In the genomic region with DNA sequence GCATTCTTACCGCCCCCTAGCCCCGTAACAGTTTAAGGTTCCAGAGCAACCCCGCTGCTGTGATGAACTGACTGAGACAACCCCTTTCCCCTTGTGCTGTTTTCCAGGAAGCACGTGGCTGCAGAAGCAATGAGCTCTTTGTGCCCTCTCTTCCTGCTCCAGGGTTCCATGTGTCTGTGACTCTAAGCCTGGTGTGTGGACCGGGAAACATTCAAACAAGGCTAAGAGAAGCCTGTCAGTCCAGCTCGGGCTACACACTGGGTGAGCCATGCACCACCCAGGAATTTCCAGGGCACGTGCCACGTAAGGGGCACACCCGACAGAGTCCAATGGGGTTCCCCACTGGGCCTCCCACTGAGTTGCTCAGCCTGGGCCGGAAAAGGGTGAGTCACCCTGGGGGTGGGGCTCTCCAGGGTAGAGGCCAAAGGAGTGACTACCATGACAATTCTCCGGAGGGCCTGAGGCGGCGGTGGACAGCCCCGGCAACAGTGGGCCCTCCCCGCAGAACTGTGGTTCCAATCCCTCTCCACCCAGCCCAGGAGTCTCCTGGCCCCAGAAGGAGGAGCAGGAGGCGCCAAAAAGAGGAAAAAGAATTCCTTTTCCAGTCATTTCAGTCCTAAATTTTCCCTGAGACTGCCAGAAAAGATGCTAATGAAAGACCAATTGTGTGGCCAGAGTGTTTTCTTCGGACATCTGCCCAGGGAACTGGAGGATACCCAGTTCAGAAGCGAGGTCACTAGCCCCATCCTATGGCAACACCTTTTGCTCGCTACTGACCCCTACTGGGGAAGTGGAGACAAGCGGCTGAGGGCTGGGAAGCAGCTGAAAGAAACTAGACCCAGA, we compare ENCODE assay signal across 1 cellular context.
TF ChIP-seq lines count a peak whose summit lies in the region.

No MANE protein-coding gene starts in this region.

TF ChIP-seq in K562, 482 proteins besides CTCF, POLR2A, EP300 and RAD21 (continued from another document and continues in another):
- TF ChIP-seq E4F1 (CRISPR knock-in tag; IDR thresholded peaks at IDR 0.05; ENCODE audit: borderline replicate concordance) (no peak), ZNF764 (CRISPR knock-in tag; IDR thresholded peaks at IDR 0.05; ENCODE audit: low read depth) (peak; percentile 92), ZNF518B (CRISPR knock-in tag; IDR thresholded peaks at IDR 0.05) (no peak), ESRRA (IDR thresholded peaks at IDR 0.05; ENCODE audit: borderline replicate concordance, low read depth) (0 out of 2 replicates have a peak, but pooled peaks have one; percentile 23), ZNF639 (CRISPR knock-in tag; conservative IDR thresholded peaks at IDR 0.05 in 1 of 2, IDR thresholded peaks at IDR 0.05 in 1 of 2) (peak in 1 of 2 experiments; percentile 81; a peak in 2 of 4 replicates), MEIS2 (IDR thresholded peaks at IDR 0.05; ENCODE audit: partially characterized antibody) (no peak), VEZF1 (CRISPR knock-in tag; IDR thresholded peaks at IDR 0.05) (peak; percentile 68), SMC3 (conservative IDR thresholded peaks at IDR 0.05; ENCODE audit: insufficient read depth, low read depth, low read length) (0 out of 2 replicates have a peak, but pooled peaks have one; percentile 5), ZNF592 (IDR thresholded peaks at IDR 0.05) (peak; percentile 99), PHF8 (IDR thresholded peaks at IDR 0.05; ENCODE audit: borderline replicate concordance, low read length) (peak; percentile 45; the same call in 1 of the 2 replicates), CHD7 (IDR thresholded peaks at IDR 0.05; ENCODE audit: low read depth, low read length) (no peak), NR2C1 (IDR thresholded peaks at IDR 0.05) (no peak; the same call in 1 of the 2 replicates), NR2C1 (tag; IDR thresholded peaks at IDR 0.05) (peak; percentile 61)
- TF ChIP-seq, protein P1, sequence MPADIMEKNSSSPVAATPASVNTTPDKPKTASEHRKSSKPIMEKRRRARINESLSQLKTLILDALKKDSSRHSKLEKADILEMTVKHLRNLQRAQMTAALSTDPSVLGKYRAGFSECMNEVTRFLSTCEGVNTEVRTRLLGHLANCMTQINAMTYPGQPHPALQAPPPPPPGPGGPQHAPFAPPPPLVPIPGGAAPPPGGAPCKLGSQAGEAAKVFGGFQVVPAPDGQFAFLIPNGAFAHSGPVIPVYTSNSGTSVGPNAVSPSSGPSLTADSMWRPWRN (IDR thresholded peaks at IDR 0.05; ENCODE audit: low read depth): peak; percentile 28
- TF ChIP-seq, protein P2, sequence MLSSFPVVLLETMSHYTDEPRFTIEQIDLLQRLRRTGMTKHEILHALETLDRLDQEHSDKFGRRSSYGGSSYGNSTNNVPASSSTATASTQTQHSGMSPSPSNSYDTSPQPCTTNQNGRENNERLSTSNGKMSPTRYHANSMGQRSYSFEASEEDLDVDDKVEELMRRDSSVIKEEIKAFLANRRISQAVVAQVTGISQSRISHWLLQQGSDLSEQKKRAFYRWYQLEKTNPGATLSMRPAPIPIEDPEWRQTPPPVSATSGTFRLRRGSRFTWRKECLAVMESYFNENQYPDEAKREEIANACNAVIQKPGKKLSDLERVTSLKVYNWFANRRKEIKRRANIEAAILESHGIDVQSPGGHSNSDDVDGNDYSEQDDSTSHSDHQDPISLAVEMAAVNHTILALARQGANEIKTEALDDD (IDR thresholded peaks at IDR 0.05): peak; percentile 36; the same call in 1 of the 2 replicates
